Comparison of ENCODE assay signal across 34 cellular contexts in genomic region chr11:70241709-70242108, GRCh38.
"Had no signal": no experiment of that assay in that cellular context is flagged by ENCODE, and none has a peak within 500 bp of the region (broad histone marks: within the 10 kb centered on the region; RNA-seq: fewer than 3 reads in every experiment).

No MANE protein-coding gene starts in this region.

- H3K4me1 Mint-ChIP-seq: activated CD4-positive, alpha-beta memory T cell treated with anti-CD3 and anti-CD28 coated beads, Interleukin-2, amount 10 ng/mL, durations not matched to agents 7 days and 5 days; activated CD4-positive, alpha-beta T cell treated with anti-CD3 and anti-CD28 coated beads for 36 hours; activated CD4-positive, alpha-beta T cell treated with anti-CD3 and anti-CD28 coated beads, Interleukin-2, amount 10 ng/mL, durations not matched to agents 7 days and 5 days; activated CD8-positive, alpha-beta memory T cell treated with anti-CD3 and anti-CD28 coated beads, Interleukin-2, amount 10 ng/mL, durations not matched to agents 7 days and 5 days; activated naive CD8-positive, alpha-beta T cell treated with anti-CD3 and anti-CD28 coated beads for 36 hours had no signal

- H3K36me3 Mint-ChIP-seq: activated CD8-positive, alpha-beta memory T cell treated with anti-CD3 and anti-CD28 coated beads, Interleukin-2, amount 10 ng/mL, durations not matched to agents 7 days and 5 days; activated naive CD8-positive, alpha-beta T cell treated with anti-CD3 and anti-CD28 coated beads for 36 hours had no signal

- H3K4me3 Mint-ChIP-seq: activated CD4-positive, alpha-beta memory T cell treated with anti-CD3 and anti-CD28 coated beads, Interleukin-2, amount 10 ng/mL, durations not matched to agents 7 days and 5 days; activated CD4-positive, alpha-beta T cell treated with anti-CD3 and anti-CD28 coated beads for 36 hours; activated CD4-positive, alpha-beta T cell treated with anti-CD3 and anti-CD28 coated beads, Interleukin-2, amount 10 ng/mL, durations not matched to agents 7 days and 5 days; activated CD8-positive, alpha-beta memory T cell treated with anti-CD3 and anti-CD28 coated beads, Interleukin-2, amount 10 ng/mL, durations not matched to agents 7 days and 5 days; activated CD8-positive, alpha-beta T cell treated with anti-CD3 and anti-CD28 coated beads, Interleukin-2, amount 10 ng/mL, durations not matched to agents 7 days and 5 days; activated naive CD4-positive, alpha-beta T cell treated with anti-CD3 and anti-CD28 coated beads for 36 hours; activated naive CD8-positive, alpha-beta T cell treated with anti-CD3 and anti-CD28 coated beads for 36 hours; activated T-cell treated with anti-CD3 and anti-CD28 coated beads, Interleukin-2, amount 50 U/mL, for 24 hours; T-helper 1 cell treated with Interleukin-12 subunit alpha and Interleukin-12 subunit beta and Interleukin-4 antibody, amounts not matched to agents 30 μg/mL and 1 μg/mL, for 36 hours; T-helper 2 cell treated with Interferon-gamma antibody and Interleukin-4, amounts not matched to agents 5 μg/mL and 100 μg/mL, for 36 hours had no signal

- H3K27me3 ChIP-seq: adrenal gland, body of pancreas, brain microvascular endothelial cell, breast epithelium had no signal

- H3K9me3 ChIP-seq: adrenal gland, body of pancreas, breast epithelium had no signal

- H3K4me3 ChIP-seq: adrenal gland, body of pancreas, breast epithelium had no signal

- H3K27ac Mint-ChIP-seq: activated CD4-positive, alpha-beta memory T cell treated with anti-CD3 and anti-CD28 coated beads, Interleukin-2, amount 10 ng/mL, durations not matched to agents 7 days and 5 days; activated CD4-positive, alpha-beta T cell treated with anti-CD3 and anti-CD28 coated beads for 36 hours; activated CD4-positive, alpha-beta T cell treated with anti-CD3 and anti-CD28 coated beads, Interleukin-2, amount 10 ng/mL, durations not matched to agents 7 days and 5 days; activated CD8-positive, alpha-beta memory T cell treated with anti-CD3 and anti-CD28 coated beads, Interleukin-2, amount 10 ng/mL, durations not matched to agents 7 days and 5 days; activated CD8-positive, alpha-beta T cell treated with anti-CD3 and anti-CD28 coated beads, Interleukin-2, amount 10 ng/mL, durations not matched to agents 7 days and 5 days; activated naive CD4-positive, alpha-beta T cell treated with anti-CD3 and anti-CD28 coated beads for 36 hours; activated naive CD4-positive, alpha-beta T cell treated with anti-CD3 and anti-CD28 coated beads, Interleukin-2, amount 50 U/mL, for 72 hours; activated naive CD8-positive, alpha-beta T cell treated with anti-CD3 and anti-CD28 coated beads for 36 hours; activated T-cell treated with anti-CD3 and anti-CD28 coated beads, Interleukin-2, amount 50 U/mL, for 24 hours; activated T-helper 2 cell treated with anti-CD3 and anti-CD28 coated beads, Interferon-gamma antibody, Interleukin-2, Interleukin-4, amounts not matched to agents 10 μg/mL and 5 μg/mL and 100 μg/mL, durations not matched to agents 14 hours and 24 hours and 36 hours; T-helper 1 cell treated with Interleukin-12 subunit alpha and Interleukin-12 subunit beta and Interleukin-4 antibody, amounts not matched to agents 30 μg/mL and 1 μg/mL, for 36 hours; T-helper 2 cell treated with Interferon-gamma antibody and Interleukin-4, amounts not matched to agents 5 μg/mL and 100 μg/mL, for 36 hours had no signal

- DNase-seq: activated CD4-positive, alpha-beta memory T cell treated with anti-CD3 and anti-CD28 coated beads, Interleukin-2, amount 10 ng/mL, durations not matched to agents 7 days and 5 days; activated CD4-positive, alpha-beta T cell treated with anti-CD3 and anti-CD28 coated beads for 1 hour; activated CD4-positive, alpha-beta T cell treated with anti-CD3 and anti-CD28 coated beads for 36 hours; activated CD4-positive, alpha-beta T cell treated with anti-CD3 and anti-CD28 coated beads for 48 hours; activated CD4-positive, alpha-beta T cell treated with anti-CD3 and anti-CD28 coated beads, Interleukin-2, amount 10 ng/mL, durations not matched to agents 7 days and 5 days; activated CD4-positive, alpha-beta T cell treated with anti-CD3 and anti-CD28 coated beads, Interleukin-2, amount 50 U/mL, for 48 hours; activated CD4-positive, CD25-positive, alpha-beta regulatory T cell; activated CD8-positive, alpha-beta memory T cell treated with anti-CD3 and anti-CD28 coated beads for 24 hours; activated CD8-positive, alpha-beta memory T cell treated with anti-CD3 and anti-CD28 coated beads, Interleukin-2, amount 10 ng/mL, durations not matched to agents 7 days and 5 days; activated CD8-positive, alpha-beta memory T cell treated with anti-CD3 and anti-CD28 coated beads, Interleukin-2, amount 50 U/mL, for 48 hours; activated CD8-positive, alpha-beta T cell treated with anti-CD3 and anti-CD28 coated beads, Interleukin-2, amount 10 ng/mL, durations not matched to agents 7 days and 5 days; activated effector memory CD4-positive, alpha-beta T cell treated with Interleukin-2 at 50 U/mL for 16 hours; activated gamma-delta T cell; activated naive CD4-positive, alpha-beta T cell treated with anti-CD3 and anti-CD28 coated beads for 36 hours; activated naive CD4-positive, alpha-beta T cell treated with anti-CD3 and anti-CD28 coated beads, Interleukin-2, amount 50 U/mL, for 16 hours; activated naive CD8-positive, alpha-beta T cell treated with anti-CD3 and anti-CD28 coated beads for 36 hours; activated T-cell treated with anti-CD3 and anti-CD28 coated beads, Interleukin-2, amount 50 U/mL, for 24 hours; activated T-cell treated with anti-CD3 and anti-CD28 coated beads, Interleukin-2, amount 50 U/mL, for 48 hours; adrenal gland; amniotic stem cell; aorta; body of pancreas; brain microvascular endothelial cell; central memory CD4-positive, alpha-beta T cell; T-helper 1 cell; T-helper 2 cell; T-helper 9 cell had no signal

- H3K36me3 ChIP-seq: adrenal gland, brain microvascular endothelial cell, breast epithelium had no signal

- H3K4me1 ChIP-seq: adrenal gland, body of pancreas, breast epithelium had no signal

- H3K9me3 Mint-ChIP-seq: activated CD4-positive, alpha-beta memory T cell treated with anti-CD3 and anti-CD28 coated beads, Interleukin-2, amount 10 ng/mL, durations not matched to agents 7 days and 5 days; activated CD4-positive, alpha-beta T cell treated with anti-CD3 and anti-CD28 coated beads, Interleukin-2, amount 10 ng/mL, durations not matched to agents 7 days and 5 days; activated naive CD4-positive, alpha-beta T cell treated with anti-CD3 and anti-CD28 coated beads for 36 hours; activated naive CD4-positive, alpha-beta T cell treated with anti-CD3 and anti-CD28 coated beads, Interleukin-2, amount 50 U/mL, for 72 hours; activated naive CD8-positive, alpha-beta T cell treated with anti-CD3 and anti-CD28 coated beads for 36 hours; activated T-cell treated with anti-CD3 and anti-CD28 coated beads, Interleukin-2, amount 50 U/mL, for 24 hours; activated T-helper 2 cell treated with anti-CD3 and anti-CD28 coated beads, Interferon-gamma antibody, Interleukin-2, Interleukin-4, amounts not matched to agents 10 μg/mL and 5 μg/mL and 100 μg/mL, durations not matched to agents 14 hours and 24 hours and 36 hours; T-helper 2 cell treated with Interferon-gamma antibody and Interleukin-4, amounts not matched to agents 5 μg/mL and 100 μg/mL, for 36 hours had no signal

- ATAC-seq: activated CD4-positive, alpha-beta T cell treated with anti-CD3 and anti-CD28 coated beads for 36 hours; activated CD4-positive, CD25-positive, alpha-beta regulatory T cell treated with anti-CD3 and anti-CD28 coated beads, Interleukin-2, amount 50 U/mL, for 24 hours; activated CD8-positive, alpha-beta memory T cell treated with anti-CD3 and anti-CD28 coated beads, Interleukin-2, amount 10 ng/mL, durations not matched to agents 7 days and 5 days; activated CD8-positive, alpha-beta T cell treated with anti-CD3 and anti-CD28 coated beads, Interleukin-2, amount 10 ng/mL, durations not matched to agents 7 days and 5 days; activated naive CD4-positive, alpha-beta T cell treated with anti-CD3 and anti-CD28 coated beads, Interleukin-2, amount 50 U/mL, for 72 hours; body of pancreas had no signal

- H3K27ac ChIP-seq: adrenal gland, body of pancreas, brain microvascular endothelial cell, breast epithelium, VCaP had no signal
